ENCODE assay signal across 16 cellular contexts in the genomic region with DNA sequence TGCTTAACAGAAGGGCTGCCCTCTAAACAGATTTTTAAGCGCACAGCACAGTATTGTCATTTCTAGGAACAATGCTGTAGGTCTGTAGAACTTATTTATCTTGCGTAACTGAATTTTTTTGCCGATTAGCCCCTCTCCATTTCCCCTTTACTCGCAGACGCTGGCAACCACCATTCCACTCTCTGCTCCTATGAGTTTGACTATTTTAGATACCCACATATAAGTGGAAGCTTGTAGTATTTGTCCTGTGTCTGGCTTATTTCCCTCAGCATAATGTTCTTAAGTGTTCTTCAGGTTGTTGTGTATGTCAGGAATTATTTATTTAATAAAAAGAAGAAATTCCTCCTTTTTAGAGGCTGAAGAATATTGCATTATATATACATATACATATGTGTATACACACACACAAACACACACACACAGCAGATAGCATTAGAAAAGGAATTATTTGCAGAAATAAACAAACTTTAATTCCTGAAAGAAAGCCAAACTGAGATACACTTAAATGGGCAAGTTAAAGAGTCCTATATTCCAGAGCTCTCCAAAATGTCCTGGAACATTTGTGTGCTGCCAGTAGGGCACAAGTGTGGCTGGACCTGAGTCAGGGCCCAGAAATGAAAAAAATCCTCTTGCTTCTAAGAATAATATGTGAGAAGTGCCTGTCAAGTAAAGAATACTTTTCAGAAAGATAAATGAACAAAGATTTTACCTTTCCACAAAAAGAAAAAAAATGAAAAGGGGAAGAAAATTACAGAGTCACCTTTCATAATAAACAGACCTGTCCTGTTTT.
"Had no signal": no experiment of that assay in that cellular context is flagged by ENCODE, and none has a peak within 500 bp of the region (broad histone marks: within the 10 kb centered on the region; RNA-seq: fewer than 3 reads in every experiment).

No MANE protein-coding gene starts in this region.

- ATAC-seq: activated CD8-positive, alpha-beta memory T cell treated with anti-CD3 and anti-CD28 coated beads, Interleukin-2, amount 10 ng/mL, durations not matched to agents 7 days and 5 days; stimulated activated naive CD8-positive, alpha-beta T cell treated with anti-CD3 and anti-CD28 coated beads, Interleukin-15, Interleukin-2, amounts not matched to agents 100 U/mL and 50 U/mL, for 24 hours had no signal

- DNase-seq: activated CD4-positive, alpha-beta memory T cell treated with anti-CD3 and anti-CD28 coated beads, Interleukin-2, amount 10 ng/mL, durations not matched to agents 7 days and 5 days; activated CD4-positive, alpha-beta T cell treated with anti-CD3 and anti-CD28 coated beads, Interleukin-2, amount 10 ng/mL, durations not matched to agents 24 days and 14 days; activated CD8-positive, alpha-beta memory T cell treated with anti-CD3 and anti-CD28 coated beads, Interleukin-2, amount 10 ng/mL, durations not matched to agents 7 days and 5 days; activated effector memory CD4-positive, alpha-beta T cell treated with anti-CD3 and anti-CD28 coated beads, Interleukin-2, amount 50 U/mL, for 16 hours; activated naive CD4-positive, alpha-beta T cell treated with anti-CD3 and anti-CD28 coated beads, Interleukin-2, amount 10 ng/mL, durations not matched to agents 7 days and 5 days; activated T-cell treated with anti-CD3 and anti-CD28 coated beads for 4 hours; effector CD4-positive, alpha-beta T cell; foreskin fibroblast; hippocampal formation; kidney glomerular epithelial cell; mesendoderm; naive B cell; occipital lobe; stimulated activated CD4-positive, alpha-beta T cell treated with anti-CD3 and anti-CD28 coated beads, Interleukin-12 subunit alpha, Interleukin-12 subunit beta, amount 100 ng/mL, for 4 hours; stimulated activated CD4-positive, alpha-beta T cell treated with anti-CD3 and anti-CD28 coated beads, Interleukin-4, amount 100 ng/mL, for 4 hours; stimulated activated naive CD8-positive, alpha-beta T cell treated with anti-CD3 and anti-CD28 coated beads, Interleukin-15, Interleukin-2, amounts not matched to agents 100 U/mL and 50 U/mL, for 24 hours had no signal
